ENCODE assay signal across 9 cellular contexts in the genomic region with DNA sequence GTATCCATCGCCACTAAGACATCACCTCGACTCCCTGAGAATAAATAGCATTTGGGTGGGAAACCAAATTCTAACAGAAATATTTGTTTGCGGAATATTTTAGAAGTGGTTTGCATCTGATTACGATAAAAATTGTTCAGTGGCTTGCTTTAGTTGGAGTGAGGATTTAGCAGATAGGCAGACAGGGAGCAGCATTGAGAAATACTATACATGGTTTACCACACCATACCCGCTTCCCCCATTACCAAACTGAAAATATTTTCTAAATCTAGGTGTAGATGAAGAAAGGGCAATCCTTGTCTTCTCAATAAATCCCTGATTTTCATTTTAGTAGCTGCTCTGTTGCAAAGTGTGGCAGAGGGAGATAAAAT. TPM values are rescaled to one million over a fixed set of nuclear protein-coding genes. Genes with fewer than 3 reads are reported as not detected.
DNase-seq lines count a peak whose midpoint lies in the region; ATAC-seq, FAIRE-seq and TF ChIP-seq lines count a peak whose summit lies in the region.
"Had no signal": no experiment of that assay in that cellular context is flagged by ENCODE, and none has a peak within 500 bp of the region (broad histone marks: within the 10 kb centered on the region; RNA-seq: fewer than 3 reads in every experiment).

No MANE protein-coding gene starts in this region.

- H2AFZ ChIP-seq in ACC112 (ENCODE audit: low read length, unreplicated experiment) (no peak overlapping the region), mammary epithelial cell (ENCODE audit: low read depth, low read length) (peak overlapping the region; percentile 63)

- CTCF ChIA-PET in mammary epithelial cell (lab: Charles Lee; ENCODE audit: low non-redundant PET) = no interaction called here

- ATAC-seq in naive B cell (ENCODE audit: low read depth in 2 of 2) (no peak), aorta (ENCODE audit: low FRiP score) (no peak), GM19455 (IDR thresholded peaks at IDR 0.05; ENCODE audit: unreplicated experiment) (no peak)

- H3K9me3 ChIP-seq in KOPT-K1 (ENCODE audit: insufficient read depth, low read length, poor library complexity, severe bottlenecking) (no peaks in the 10 kb centered on the region), mammary epithelial cell (replicated peaks; ENCODE audit: insufficient read depth, low read length) (no peaks in the 10 kb centered on the region), aorta (ENCODE audit: control insufficient read depth, low read length) (no peaks in the 10 kb centered on the region)

- no peak for TF ChIP-seq CTCF in mammary epithelial cell (conservative IDR thresholded peaks at IDR 0.05 in 1 of 2, IDR thresholded peaks at IDR 0.05 in 1 of 2; ENCODE audit: extremely low read depth in 1 of 2, insufficient read depth in 1 of 2, low read depth in 1 of 2, low read length in 2 of 2)

- H3K4me3 Mint-ChIP-seq in naive B cell = peak overlapping the region in 7 of 8 donors; percentile 35 to 94 (median 63)

- peak overlapping the region; percentile 84 for H3K4me2 ChIP-seq in mammary epithelial cell (ENCODE audit: insufficient read depth, low read depth, low read length)

- in situ Hi-C loops in mammary epithelial cell (cut with MboI; ENCODE audit: low sequenced_read_pairs in 2 of 2) = loop anchor here in 1 of 2 donors (10.0 kb wide), 1 partner anchor 90 kb away; no protein-coding TSS in a partner anchor

- H3K4me3 ChIP-seq in ACC112 (ENCODE audit: low read depth, low read length) (peak overlapping the region; percentile 43), mammary epithelial cell (replicated peaks in 1 of 3; ENCODE audit: insufficient read depth in 1 of 3, low read depth in 2 of 3, low read length in 3 of 3) (no peak overlapping the region), aorta (ENCODE audit: low read length in 2 of 2) (peak overlapping the region in 1 of 2 donors; percentile 17)

- no peaks in the 10 kb centered on the region for H4K20me1 ChIP-seq in mammary epithelial cell (ENCODE audit: insufficient read depth, low read length)

- peaks cover 0 to 7% of the 10 kb centered on the region in 2 donors for H3K36me3 Mint-ChIP-seq in naive B cell

- peaks cover 0 to 2% (median 0%) of the 10 kb centered on the region in 7 donors for H3K9me3 Mint-ChIP-seq in naive B cell

- dilution Hi-C loops in mammary epithelial cell (cut with HindIII; ENCODE audit: low sequenced_read_pairs) = loop anchor here (5.0 kb wide), 4 partner anchors 63 to 188 kb away; a partner anchor contains a TSS

- H3K36me3 ChIP-seq in ACC112 (ENCODE audit: insufficient read depth, low read length) (no peaks in the 10 kb centered on the region), KOPT-K1 (ENCODE audit: insufficient read depth, low read length) (no peaks in the 10 kb centered on the region), mammary epithelial cell (ENCODE audit: insufficient read depth, low read length) (no peaks in the 10 kb centered on the region), aorta (ENCODE audit: control insufficient read depth in 1 of 2, insufficient read depth in 2 of 2, low read length in 1 of 2) (no peaks in the 10 kb centered on the region)

- H3K27me3 Mint-ChIP-seq in naive B cell = peaks cover 24 to 61% (median 42%) of the 10 kb centered on the region in 3 donors

- H3K79me2 ChIP-seq in ACC112 (ENCODE audit: control insufficient read depth, insufficient read depth, low read length, unreplicated experiment) (peaks cover 52% of the 10 kb centered on the region), mammary epithelial cell (ENCODE audit: insufficient read depth, low read length) (peaks cover 45% of the 10 kb centered on the region)

- DNase-seq in mammary epithelial cell (no peak), naive B cell (no peak), aorta (no peak), GM12891 (ENCODE audit: insufficient read length, low spot score) (no peak), NCI-H1105 (lab: John Stamatoyannopoulos, UW) (no peak)
- DNase-seq: Karpas-422 had no signal

- H3K4me1 Mint-ChIP-seq in naive B cell = peaks cover 15 to 29% (median 20%) of the 10 kb centered on the region in 3 donors

- no peak for TF ChIP-seq POLR2A in GM12891 (IDR thresholded peaks at IDR 0.05; ENCODE audit: low read depth, low read length)

- FAIRE-seq in GM12891 (lab: Jason Lieb, UNC) = no peak

- H3K4me1 ChIP-seq in ACC112 (ENCODE audit: control insufficient read depth, insufficient read depth, low read length, unreplicated experiment) (peaks cover 16% of the 10 kb centered on the region), mammary epithelial cell (ENCODE audit: insufficient read depth, low read length) (peaks cover 39% of the 10 kb centered on the region), aorta (ENCODE audit: control insufficient read depth in 1 of 2, insufficient read depth in 2 of 2, low read length in 2 of 2) (no peaks in the 10 kb centered on the region)

- H3K27me3 ChIP-seq in ACC112 (ENCODE audit: insufficient read depth, low read length) (no peaks in the 10 kb centered on the region), mammary epithelial cell (ENCODE audit: insufficient read depth, low read length) (no peaks in the 10 kb centered on the region), aorta (ENCODE audit: control insufficient read depth in 1 of 2, insufficient read depth in 2 of 2, low read length in 1 of 2) (no peaks in the 10 kb centered on the region)

- H3K9ac ChIP-seq in mammary epithelial cell (ENCODE audit: insufficient read depth, low read length) = no peak overlapping the region

- BruUV-seq in mammary epithelial cell (replicated peaks; lab: Mats Ljungman, UMichigan) = no TSS peak

- 36% methylated on average over 5 of the region's 5 CpGs for WGBS in mammary epithelial cell (ENCODE audit: low coverage, missing lambda C conversion rate)
- WGBS in aorta, 2 donors = 2 to 4% methylated on average over 5 of the region's 5 CpGs

- no peak overlapping the region for H3K27ac ChIP-seq in ACC112 (ENCODE audit: low read depth, low read length)
- peak overlapping the region; percentile 59 for H3K27ac ChIP-seq in KOPT-K1 (ENCODE audit: low read depth, low read length, poor library complexity, severe bottlenecking)
- no peak overlapping the region for H3K27ac ChIP-seq in mammary epithelial cell (ENCODE audit: insufficient read depth, low read depth, low read length)
- H3K27ac ChIP-seq in aorta (ENCODE audit: low read depth in 1 of 2, low read length in 2 of 2) = no peak overlapping the region

- intact Hi-C loops in mammary epithelial cell (cut with micrococcal nuclease) (loop anchor here (1.0 to 2.0 kb wide), 6 partner anchors 28 to 182 kb away; a partner anchor contains a TSS), aorta (cut with DNase I) (loop anchor here (2.0 to 10.0 kb wide), 4 partner anchors 34 to 210 kb away; a partner anchor contains a TSS)

- peak overlapping the region in 4 of 6 donors; percentile 34 to 95 (median 68) for H3K27ac Mint-ChIP-seq in naive B cell

TF ChIP-seq in GM12891, 5 proteins besides CTCF, POLR2A, EP300 and RAD21:
- TF ChIP-seq SPI1 (IDR thresholded peaks at IDR 0.05; ENCODE audit: low read depth, low read length) (no peak), PAX5 (IDR thresholded peaks at IDR 0.05; ENCODE audit: insufficient read depth, low read length, severe bottlenecking) (no peak), TAF1 (IDR thresholded peaks at IDR 0.05; ENCODE audit: low read depth, low read length) (no peak), POLR2AphosphoS5 (IDR thresholded peaks at IDR 0.05; ENCODE audit: low read depth, low read length) (no peak), POU2F2 (IDR thresholded peaks at IDR 0.05; ENCODE audit: low read depth, low read length) (no peak)

RNA-seq across cellular contexts. Expression of a gene that starts 0.9 kb away (rescaled TPM):
- 1 to 10 TPM; 2.2 to 9.1 TPM for total RNA-seq in mammary epithelial cell
- polyA plus RNA-seq in mammary epithelial cell = 1.6 TPM
- polyA minus RNA-seq in mammary epithelial cell = 0.67 TPM
- polyA plus RNA-seq in naive B cell (ENCODE audit: low read depth in 6 of 6) = under 1 TPM in 1 of 6 donors, not detected in 5; 0.07 TPM
- total RNA-seq in aorta = 10 to 100 TPM; 22.8 to 49.3 TPM
- 10 to 100 TPM in 1 of 2 donors, 1 to 10 TPM in 1; 3.9 to 16.8 TPM for polyA plus RNA-seq in aorta
- 0.01 TPM for polyA plus RNA-seq in GM12891 (2012; ENCODE audit: low read depth, missing spikeins)
